In the genomic region with DNA sequence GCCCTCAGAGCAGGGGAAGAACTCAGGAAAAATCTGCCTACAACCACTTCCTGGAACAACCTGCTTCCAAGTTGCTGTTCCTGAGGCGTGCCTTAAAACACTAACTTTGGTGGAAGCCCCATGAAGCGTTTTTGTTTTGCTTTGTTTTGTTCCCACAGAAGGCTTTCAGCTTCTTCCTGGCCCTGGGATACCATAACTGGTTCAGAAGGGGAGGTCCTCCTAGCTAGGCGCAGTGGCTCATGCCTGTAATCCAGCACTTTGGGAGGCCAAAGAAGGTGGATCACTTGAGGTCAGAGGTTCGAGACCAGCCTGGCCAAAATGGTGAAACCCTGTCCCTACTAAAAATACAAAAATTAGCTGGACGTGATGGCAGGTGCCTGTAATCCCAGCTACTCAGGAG, we compare ENCODE assay signal across 1 cellular context.
TF ChIP-seq lines count a peak whose summit lies in the region.

No MANE protein-coding gene starts in this region.

TF ChIP-seq in IMR-90, 13 proteins besides CTCF, POLR2A, EP300 and RAD21:
- TF ChIP-seq CHD1 (IDR thresholded peaks at IDR 0.05; ENCODE audit: low read depth, low read length) (no peak), NFE2L2 (IDR thresholded peaks at IDR 0.05; ENCODE audit: low read depth, low read length) (no peak), RCOR1 (IDR thresholded peaks at IDR 0.05; ENCODE audit: insufficient replicate concordance, low read length) (no peak), BHLHE40 (IDR thresholded peaks at IDR 0.05; ENCODE audit: low read depth, low read length) (no peak), MAZ (IDR thresholded peaks at IDR 0.05; ENCODE audit: borderline replicate concordance, low read depth, low read length) (no peak), RFX5 (IDR thresholded peaks at IDR 0.05; ENCODE audit: low read depth, low read length) (no peak)
- TF ChIP-seq, protein P1, sequence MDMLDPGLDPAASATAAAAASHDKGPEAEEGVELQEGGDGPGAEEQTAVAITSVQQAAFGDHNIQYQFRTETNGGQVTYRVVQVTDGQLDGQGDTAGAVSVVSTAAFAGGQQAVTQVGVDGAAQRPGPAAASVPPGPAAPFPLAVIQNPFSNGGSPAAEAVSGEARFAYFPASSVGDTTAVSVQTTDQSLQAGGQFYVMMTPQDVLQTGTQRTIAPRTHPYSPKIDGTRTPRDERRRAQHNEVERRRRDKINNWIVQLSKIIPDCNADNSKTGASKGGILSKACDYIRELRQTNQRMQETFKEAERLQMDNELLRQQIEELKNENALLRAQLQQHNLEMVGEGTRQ (IDR thresholded peaks at IDR 0.05; ENCODE audit: low read depth, low read length): no peak
